ENCODE assay signal across 21 cellular contexts in the genomic region with DNA sequence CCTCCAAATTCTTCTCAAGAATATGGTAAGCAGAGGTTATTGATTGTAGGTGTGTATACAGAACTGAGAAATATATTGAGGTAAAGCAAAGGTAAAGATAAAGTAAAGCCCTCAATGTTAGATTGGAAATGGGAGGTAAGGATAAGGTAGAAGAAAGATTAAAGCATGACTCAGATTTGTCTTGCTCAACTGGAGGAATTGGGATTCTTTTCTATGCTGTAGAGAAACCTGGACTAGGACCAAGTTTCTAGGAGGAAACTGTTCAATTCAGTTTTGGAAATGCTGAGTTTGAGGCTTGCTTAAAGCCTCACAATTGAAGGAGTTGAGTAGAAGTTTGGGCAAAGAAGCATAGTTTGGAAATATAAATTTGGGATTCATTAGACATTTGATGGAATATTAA.
DNase-seq lines count a peak whose midpoint lies in the region; ATAC-seq and TF ChIP-seq lines count a peak whose summit lies in the region.
"Had no signal": no experiment of that assay in that cellular context is flagged by ENCODE, and none has a peak within 500 bp of the region (broad histone marks: within the 10 kb centered on the region; RNA-seq: fewer than 3 reads in every experiment).

No MANE protein-coding gene starts in this region.

- H3K4me3 ChIP-seq in PC-3 (ENCODE audit: low read length) (no peak overlapping the region), BE2C (ENCODE audit: low read depth, low read length) (no peak overlapping the region), heart left ventricle (no peak overlapping the region), sigmoid colon (no peak overlapping the region)
- H3K4me3 ChIP-seq: MG63 had no signal

- peak overlapping the region; percentile 81 for H3K27ac ChIP-seq in PC-3 (ENCODE audit: low read length)
- H3K27ac ChIP-seq in epithelial cell of prostate = peak overlapping the region; percentile 23
- H3K27ac ChIP-seq in heart left ventricle = no peak overlapping the region
- H3K27ac ChIP-seq in sigmoid colon = no peak overlapping the region

- H3K4me1 ChIP-seq in PC-3 (ENCODE audit: insufficient read depth, low read length) = peaks cover 35% of the 10 kb centered on the region
- H3K4me1 ChIP-seq in BE2C = no peaks in the 10 kb centered on the region
- no peaks in the 10 kb centered on the region for H3K4me1 ChIP-seq in heart left ventricle
- H3K4me1 ChIP-seq in sigmoid colon = no peaks in the 10 kb centered on the region

- intact Hi-C loops in PC-3 (cut with micrococcal nuclease) (loop anchor here (5.0 kb wide), 1 partner anchor 103 kb away; no protein-coding TSS in a partner anchor), heart left ventricle (cut with DNase I) (no loop called here), sigmoid colon (cut with DNase I) (no loop called here)

- H3K9me3 ChIP-seq in PC-3 (ENCODE audit: low read length) (no peaks in the 10 kb centered on the region), BE2C (no peaks in the 10 kb centered on the region), heart left ventricle (no peaks in the 10 kb centered on the region), sigmoid colon (no peaks in the 10 kb centered on the region)
- H3K9me3 ChIP-seq: MG63 had no signal

- H3K9ac ChIP-seq in PC-3 (ENCODE audit: low read length) = peak overlapping the region; percentile 19; the same call in 1 of the 2 replicates

- no peak overlapping the region for H2AFZ ChIP-seq in PC-3 (ENCODE audit: low read length)

- no peaks in the 10 kb centered on the region for H3K79me2 ChIP-seq in PC-3 (ENCODE audit: low read length)

- DNase-seq in ELR (ENCODE audit: low read depth) = peak; percentile 25
- peak; percentile 82 for DNase-seq in PC-3
- peak; percentile 49 for DNase-seq in epithelial cell of prostate (ENCODE audit: low read depth, low spot score)
- DNase-seq in myocyte (ENCODE audit: low read depth) = peak; percentile 13
- no peak for DNase-seq in BE2C
- no peak for DNase-seq in heart left ventricle
- DNase-seq in sigmoid colon = no peak
- DNase-seq in NCI-H510A (lab: John Stamatoyannopoulos, UW) = no peak
- DNase-seq: activated CD8-positive, alpha-beta T cell treated with anti-CD3 and anti-CD28 coated beads, Interleukin-2, amount 10 ng/mL, durations not matched to agents 7 days and 5 days; activated naive CD4-positive, alpha-beta T cell treated with Interleukin-2 at 50 U/mL for 16 hours; activated T-cell treated with anti-CD3 and anti-CD28 coated beads, Interleukin-2, amount 50 U/mL, for 24 hours; aorta; CD8-positive, alpha-beta T cell; DND-41; endodermal cell; MG63; NCI-H1436; NCI-H69; right cardiac atrium; stimulated activated CD4-positive, alpha-beta T cell treated with anti-CD3 and anti-CD28 coated beads, Interleukin-15, amount 100 ng/mL, for 24 hours had no signal

- no peaks in the 10 kb centered on the region for H3K36me3 ChIP-seq in PC-3 (ENCODE audit: low read depth, low read length)
- no peaks in the 10 kb centered on the region for H3K36me3 ChIP-seq in BE2C
- no peaks in the 10 kb centered on the region for H3K36me3 ChIP-seq in heart left ventricle
- no peaks in the 10 kb centered on the region for H3K36me3 ChIP-seq in sigmoid colon
- H3K36me3 ChIP-seq: MG63 had no signal

- TF ChIP-seq CTCF in PC-3 (conservative IDR thresholded peaks at IDR 0.05; ENCODE audit: low read depth, low read length) (no peak), BE2C (IDR thresholded peaks at IDR 0.05; ENCODE audit: low read depth, low read length) (no peak), heart left ventricle (IDR thresholded peaks at IDR 0.05) (no peak), sigmoid colon (IDR thresholded peaks at IDR 0.05) (no peak)

- CTCF ChIA-PET in PC-3 (lab: Charles Lee) = no interaction called here

- TF ChIP-seq POLR2A in heart left ventricle (IDR thresholded peaks at IDR 0.05) = no peak
- no peak for TF ChIP-seq POLR2A in sigmoid colon (IDR thresholded peaks at IDR 0.05)

- BruUV-seq in PC-3 (replicated peaks; lab: Mats Ljungman, UMichigan) = no TSS peak

- peak overlapping the region; percentile 9; the same call in 1 of the 2 replicates for H3K4me2 ChIP-seq in PC-3 (ENCODE audit: low read length)

- POLR2A ChIA-PET in PC-3 (lab: Charles Lee; ENCODE audit: unreplicated experiment) = no interaction called here

- no peaks in the 10 kb centered on the region for H3F3A ChIP-seq in PC-3 (ENCODE audit: low read length, unreplicated experiment)

- H4K20me1 ChIP-seq in PC-3 (ENCODE audit: low read length) = no peaks in the 10 kb centered on the region

- TF ChIP-seq EP300 in sigmoid colon (IDR thresholded peaks at IDR 0.05) = no peak

- ATAC-seq in PC-3 (no peak; the same call in 1 of the 2 replicates), heart left ventricle (no peak)
- ATAC-seq: activated CD8-positive, alpha-beta T cell treated with anti-CD3 and anti-CD28 coated beads, Interleukin-2, amount 10 ng/mL, durations not matched to agents 7 days and 5 days; CD8-positive, alpha-beta T cell; right cardiac atrium; stimulated activated memory B cell treated with anti-CD40 and anti-IgM and Interleukin-4, amounts not matched to agents 10 μg/mL and 1 μg/mL and 100 μg/mL, for 72 hours had no signal

- H3K27me3 ChIP-seq in PC-3 (ENCODE audit: low read length) (no peaks in the 10 kb centered on the region), BE2C (no peaks in the 10 kb centered on the region), heart left ventricle (no peaks in the 10 kb centered on the region), sigmoid colon (no peaks in the 10 kb centered on the region)
- H3K27me3 ChIP-seq: MG63 had no signal

- no peaks in the 10 kb centered on the region for H3K9me2 ChIP-seq in PC-3 (replicated peaks; ENCODE audit: low read length)

Comparison
In these comparisons a context has a peak if more than half of its experiments do, and no peak if none do; other contexts are left out.
1. DNase-seq: peak in ELR (single experiment), PC-3 (single experiment), epithelial cell of prostate (single experiment) and myocyte (single experiment); none in BE2C (single experiment), heart left ventricle (0 of 5), sigmoid colon (single experiment) and NCI-H510A (single experiment).
2. H3K27ac ChIP-seq: peak in PC-3 (single experiment) and epithelial cell of prostate (single experiment); none in heart left ventricle (0 of 12) and sigmoid colon (0 of 4).